10 cellular contexts compared by ENCODE assay signal in genomic region chr9:99056876-99057664, GRCh38. TPM values are rescaled to one million over a fixed set of nuclear protein-coding genes. Genes with fewer than 3 reads are reported as not detected.
A peak's percentile ranks its signal among the peaks of the same experiment; 100 is the strongest.
DNase-seq lines count a peak whose midpoint lies in the region; ATAC-seq and TF ChIP-seq lines count a peak whose summit lies in the region.
"Had no signal": no experiment of that assay in that cellular context is flagged by ENCODE, and none has a peak within 500 bp of the region (broad histone marks: within the 10 kb centered on the region; RNA-seq: fewer than 3 reads in every experiment).

No MANE protein-coding gene starts in this region.

- in situ Hi-C loops in brain microvascular endothelial cell (cut with HindIII; ENCODE audit: low pct_ligation_motif_present, low sequenced_read_pairs), result no loop called here

- ATAC-seq in GM21825 (IDR thresholded peaks at IDR 0.05; ENCODE audit: unreplicated experiment), result no peak

- H3K4me3 Mint-ChIP-seq in osteocyte (ENCODE audit: unreplicated experiment), result no peak overlapping the region

- H3K27ac ChIP-seq in brain microvascular endothelial cell, result peak overlapping the region; percentile 95

- H3K36me3 Mint-ChIP-seq in osteocyte (ENCODE audit: unreplicated experiment), result no peaks in the 10 kb centered on the region

- TF ChIP-seq CTCF in brain microvascular endothelial cell (IDR thresholded peaks at IDR 0.05; ENCODE audit: low read depth, low read length, missing control alignments), result no peak
- TF ChIP-seq CTCF in osteocyte (IDR thresholded peaks at IDR 0.05), result no peak

- H3K4me1 Mint-ChIP-seq in osteocyte (ENCODE audit: unreplicated experiment), result peaks cover 38% of the 10 kb centered on the region

- H3K36me3 ChIP-seq in brain microvascular endothelial cell (replicated peaks), result no peaks in the 10 kb centered on the region

- H3K27me3 Mint-ChIP-seq in osteocyte (ENCODE audit: unreplicated experiment), result peaks cover 2% of the 10 kb centered on the region

- H3K27me3 ChIP-seq in brain microvascular endothelial cell (replicated peaks), result no peaks in the 10 kb centered on the region

- H3K4me3 ChIP-seq in brain microvascular endothelial cell (ENCODE audit: low read depth, low read length), result no peak overlapping the region
- H3K4me3 ChIP-seq: lung had no signal

- DNase-seq in GM04504 (ENCODE audit: low read depth) (peak; percentile 70), MV-4-11 (lab: John Stamatoyannopoulos, UW) (peak; percentile 64), brain microvascular endothelial cell (peak; percentile 89), osteocyte (ENCODE audit: extremely low spot score, unreplicated experiment) (no peak), NCI-H1092 (lab: John Stamatoyannopoulos, UW) (no peak), NCI-H2081 treated with DMSO at 0.1 percent for 48 hours (lab: John Stamatoyannopoulos, UW) (no peak), inferior parietal cortex (ENCODE audit: extremely low spot score) (no peak)
- DNase-seq: NCI-H1105 had no signal

- peaks cover 3% of the 10 kb centered on the region for H3K9me3 Mint-ChIP-seq in osteocyte (ENCODE audit: unreplicated experiment)

- peak overlapping the region; percentile 23 for H3K27ac Mint-ChIP-seq in osteocyte (ENCODE audit: unreplicated experiment)

RNA-seq across cellular contexts. Expression of gene TGFBR1, which starts 47.8 kb away (rescaled TPM):
- total RNA-seq in osteocyte, result 53.3 and 56.7 TPM in 2 replicates

Comparison
In these comparisons a context has a peak if more than half of its experiments do, and no peak if none do; other contexts are left out.
1. DNase-seq: peak in GM04504 (single experiment), MV-4-11 (single experiment) and brain microvascular endothelial cell (single experiment); none in osteocyte (single experiment), NCI-H1092 (single experiment), NCI-H2081 treated with DMSO at 0.1 percent for 48 hours (single experiment) and inferior parietal cortex (single experiment).